In genomic region chr2:236535024-236535423, GRCh38 we compare ENCODE assay signal across 19 cellular contexts. TPM values are rescaled to one million over a fixed set of nuclear protein-coding genes. Genes with fewer than 3 reads are reported as not detected.
DNase-seq lines count a peak whose midpoint lies in the region; ATAC-seq and TF ChIP-seq lines count a peak whose summit lies in the region.
"Had no signal": no experiment of that assay in that cellular context is flagged by ENCODE, and none has a peak within 500 bp of the region (broad histone marks: within the 10 kb centered on the region; RNA-seq: fewer than 3 reads in every experiment).

No MANE protein-coding gene starts in this region.

- BruUV-seq in MCF 10A (replicated peaks; lab: Mats Ljungman, UMichigan) (no TSS peak), mammary epithelial cell (replicated peaks; lab: Mats Ljungman, UMichigan) (no TSS peak)

- no peaks in the 10 kb centered on the region for H3K9me3 Mint-ChIP-seq in MCF 10A (ENCODE audit: unreplicated experiment)

- dilution Hi-C loops in mammary epithelial cell (cut with HindIII; ENCODE audit: low sequenced_read_pairs): no loop called here

- H3K9me3 ChIP-seq in breast epithelium (no peaks in the 10 kb centered on the region), mammary epithelial cell (replicated peaks; ENCODE audit: insufficient read depth, low read length) (no peaks in the 10 kb centered on the region), SK-N-SH (no peaks in the 10 kb centered on the region)
- H3K9me3 ChIP-seq: A549, Caco-2 had no signal

- H3K36me3 Mint-ChIP-seq in MCF 10A (ENCODE audit: insufficient read depth, unreplicated experiment): no peaks in the 10 kb centered on the region

- H2AFZ ChIP-seq in mammary epithelial cell (ENCODE audit: low read depth, low read length): no peak overlapping the region
- H2AFZ ChIP-seq in SK-N-SH (ENCODE audit: low read depth): no peak overlapping the region

- no peak for TF ChIP-seq EP300 in SK-N-SH (IDR thresholded peaks at IDR 0.05; ENCODE audit: borderline replicate concordance in 1 of 2, low read depth in 1 of 2, low read length in 1 of 2)

- H3K27me3 Mint-ChIP-seq in MCF 10A (ENCODE audit: insufficient read depth, unreplicated experiment): no peaks in the 10 kb centered on the region

- no peak overlapping the region for H3K27ac Mint-ChIP-seq in MCF 10A (ENCODE audit: low read depth, unreplicated experiment)
- H3K27ac Mint-ChIP-seq: activated naive CD4-positive, alpha-beta T cell treated with anti-CD3 and anti-CD28 coated beads, Interleukin-2, amount 50 U/mL, for 72 hours had no signal

- in situ Hi-C loops in mammary epithelial cell (cut with MboI; ENCODE audit: low sequenced_read_pairs in 2 of 2): no loop called here

- WGBS in mammary epithelial cell (ENCODE audit: low coverage, missing lambda C conversion rate): 48% methylated on average over 5 of the region's 5 CpGs
- 38% methylated on average over 5 of the region's 5 CpGs for WGBS in SK-N-SH (ENCODE audit: low lambda C conversion rate)

- H3K36me3 ChIP-seq in breast epithelium (no peaks in the 10 kb centered on the region), mammary epithelial cell (ENCODE audit: insufficient read depth, low read length) (no peaks in the 10 kb centered on the region), kidney epithelial cell (ENCODE audit: control insufficient read depth, insufficient read depth, low read length) (no peaks in the 10 kb centered on the region), SK-N-SH (replicated peaks in 1 of 2; ENCODE audit: control insufficient read depth in 1 of 2, insufficient read depth in 2 of 2, low read length in 1 of 2) (no peaks in the 10 kb centered on the region)

- CTCF ChIA-PET in MCF 10A (lab: Yijun Ruan, JAX) (no interaction called here), mammary epithelial cell (lab: Charles Lee; ENCODE audit: low non-redundant PET) (interaction anchor here (0.6 kb wide), 1 partner anchor 337 kb away, joined by 4 read pairs; no protein-coding TSS in a partner anchor), SK-N-SH (lab: Yijun Ruan, JAX) (interaction anchor here (1.1 kb wide), 1 partner anchor 359 kb away, joined by 3 read pairs; no protein-coding TSS in a partner anchor)

- DNase-seq in MCF 10A (ENCODE audit: unreplicated experiment) (peak; percentile 54), breast epithelium (ENCODE audit: low spot score in 2 of 2) (no peak), mammary epithelial cell (peak; percentile 59), kidney epithelial cell (ENCODE audit: low read depth) (peak; percentile 12), ecto neural progenitor cell (ENCODE audit: low spot score) (no peak), SK-N-SH (no peak)
- DNase-seq: Caco-2; head of caudate nucleus; NCI-H1694; NCI-H82; occipital lobe; SIG-M5; stimulated activated CD8-positive, alpha-beta memory T cell treated with anti-CD3 and anti-CD28 coated beads, Interleukin-4, amount 100 ng/mL, for 48 hours; trophoblast cell had no signal

- no peaks in the 10 kb centered on the region for H4K20me1 ChIP-seq in mammary epithelial cell (ENCODE audit: insufficient read depth, low read length)
- no peaks in the 10 kb centered on the region for H4K20me1 ChIP-seq in SK-N-SH (ENCODE audit: insufficient read depth)

- no peaks in the 10 kb centered on the region for H3F3A ChIP-seq in SK-N-SH (replicated peaks; ENCODE audit: insufficient read depth)

- TF ChIP-seq POLR2A in breast epithelium (IDR thresholded peaks at IDR 0.05): no peak

- no peak for TF ChIP-seq RAD21 in SK-N-SH (IDR thresholded peaks at IDR 0.05; ENCODE audit: low read length)

- ATAC-seq in HG02588 (IDR thresholded peaks at IDR 0.05; ENCODE audit: unreplicated experiment) (no peak), GM21360 (IDR thresholded peaks at IDR 0.05; ENCODE audit: unreplicated experiment) (no peak)
- ATAC-seq: A549; activated naive CD4-positive, alpha-beta T cell treated with anti-CD3 and anti-CD28 coated beads, Interleukin-2, amount 50 U/mL, for 72 hours; K562 had no signal

- no peak overlapping the region for H3K4me3 Mint-ChIP-seq in MCF 10A (ENCODE audit: unreplicated experiment)

- no peak overlapping the region for H3K9ac ChIP-seq in mammary epithelial cell (ENCODE audit: insufficient read depth, low read length)
- no peak overlapping the region for H3K9ac ChIP-seq in SK-N-SH

- H3K27me3 ChIP-seq in breast epithelium (no peaks in the 10 kb centered on the region), mammary epithelial cell (ENCODE audit: insufficient read depth, low read length) (no peaks in the 10 kb centered on the region), kidney epithelial cell (ENCODE audit: control insufficient read depth, insufficient read depth, low read length) (no peaks in the 10 kb centered on the region), SK-N-SH (ENCODE audit: insufficient read depth) (no peaks in the 10 kb centered on the region)

- TF ChIP-seq CTCF in MCF 10A (IDR thresholded peaks at IDR 0.05; ENCODE audit: unreplicated experiment): no peak
- TF ChIP-seq CTCF in breast epithelium (IDR thresholded peaks at IDR 0.05): no peak
- TF ChIP-seq CTCF in mammary epithelial cell (conservative IDR thresholded peaks at IDR 0.05 in 1 of 2, IDR thresholded peaks at IDR 0.05 in 1 of 2; ENCODE audit: extremely low read depth in 1 of 2, insufficient read depth in 1 of 2, low read depth in 1 of 2, low read length in 2 of 2): no peak
- TF ChIP-seq CTCF in kidney epithelial cell (IDR thresholded peaks at IDR 0.05; ENCODE audit: insufficient read depth, low read length, poor library complexity, severe bottlenecking): no peak
- TF ChIP-seq CTCF in SK-N-SH (IDR thresholded peaks at IDR 0.05): no peak

- intact Hi-C loops in MCF 10A (cut with micrococcal nuclease): no loop called here
- intact Hi-C loops in breast epithelium (cut with DNase I; ENCODE audit: low total_unique reads): no loop called here
- intact Hi-C loops in mammary epithelial cell (cut with micrococcal nuclease): no loop called here

- H3K4me3 ChIP-seq in breast epithelium (no peak overlapping the region), mammary epithelial cell (replicated peaks in 1 of 3; ENCODE audit: insufficient read depth in 1 of 3, low read depth in 2 of 3, low read length in 3 of 3) (no peak overlapping the region), kidney epithelial cell (ENCODE audit: low read depth, low read length) (no peak overlapping the region), SK-N-SH (ENCODE audit: low read depth in 2 of 2, low read length in 1 of 2) (no peak overlapping the region)
- H3K4me3 ChIP-seq: A549, K562 had no signal

- POLR2A ChIA-PET in MCF 10A (lab: Yijun Ruan, JAX) (interaction anchor here (0.5 to 0.7 kb wide), 2 partner anchors 8 to 1271 kb away, joined by 3 read pairs; no protein-coding TSS in a partner anchor), SK-N-SH (lab: Yijun Ruan, JAX) (no interaction called here)

- no peaks in the 10 kb centered on the region for H3K79me2 ChIP-seq in mammary epithelial cell (ENCODE audit: insufficient read depth, low read length)
- no peaks in the 10 kb centered on the region for H3K79me2 ChIP-seq in SK-N-SH (ENCODE audit: insufficient read depth)

- H3K9me2 ChIP-seq in SK-N-SH: no peaks in the 10 kb centered on the region

- H3K4me1 ChIP-seq in breast epithelium (no peaks in the 10 kb centered on the region), mammary epithelial cell (ENCODE audit: insufficient read depth, low read length) (peaks cover 14% of the 10 kb centered on the region), SK-N-SH (ENCODE audit: control insufficient read depth in 1 of 2, insufficient read depth in 2 of 2, low read depth in 1 of 2, low read length in 1 of 2) (no peaks in the 10 kb centered on the region)
- H3K4me1 ChIP-seq: A549, Caco-2 had no signal

- no peak overlapping the region for H3K4me2 ChIP-seq in mammary epithelial cell (ENCODE audit: insufficient read depth, low read depth, low read length)
- no peak overlapping the region for H3K4me2 ChIP-seq in SK-N-SH
- H3K4me2 ChIP-seq: A549 had no signal

- no peak overlapping the region for H3K27ac ChIP-seq in breast epithelium
- H3K27ac ChIP-seq in mammary epithelial cell (ENCODE audit: insufficient read depth, low read depth, low read length): no peak overlapping the region
- H3K27ac ChIP-seq in SK-N-SH (ENCODE audit: low read depth in 2 of 2, low read length in 1 of 2): no peak overlapping the region
- H3K27ac ChIP-seq: A549 had no signal

- H3K4me1 Mint-ChIP-seq in MCF 10A (ENCODE audit: insufficient read depth, unreplicated experiment): peaks cover 9% of the 10 kb centered on the region

TF ChIP-seq in SK-N-SH, 30 proteins besides CTCF, POLR2A, EP300 and RAD21 (continues in another document):
- TF ChIP-seq ELF1 (IDR thresholded peaks at IDR 0.05): no peak
- TF ChIP-seq TEAD4 (IDR thresholded peaks at IDR 0.05; ENCODE audit: borderline replicate concordance, insufficient read depth): no peak
- no peak for TF ChIP-seq PBX3 (IDR thresholded peaks at IDR 0.05)
- TF ChIP-seq JUND (IDR thresholded peaks at IDR 0.05): no peak
- TF ChIP-seq USF1 (IDR thresholded peaks at IDR 0.05; ENCODE audit: borderline replicate concordance, low read depth): no peak
- no peak for TF ChIP-seq SMC3 (IDR thresholded peaks at IDR 0.05; ENCODE audit: low read depth, low read length)
- no peak for TF ChIP-seq FOSL2 (IDR thresholded peaks at IDR 0.05; ENCODE audit: borderline replicate concordance, low read depth)
- no peak for TF ChIP-seq FOXJ3 (CRISPR knock-in tag; IDR thresholded peaks at IDR 0.05)
- no peak for TF ChIP-seq MXI1 (IDR thresholded peaks at IDR 0.05; ENCODE audit: low read depth, low read length)

RNA-seq across cellular contexts. Expression of gene ACKR3, which starts 34.6 kb away (rescaled TPM):
- total RNA-seq in MCF 10A (2022) (0.29 and 0.61 TPM in 2 replicates), breast epithelium (10 to 100 TPM; 15.1 to 39.4 (median 23.6) TPM), mammary epithelial cell (10 to 100 TPM in 1 of 2 donors, 1 to 10 TPM in 1; 1.8 to 79.0 TPM), kidney epithelial cell (0.89 and 1.2 TPM in 2 replicates)
- polyA plus RNA-seq in mammary epithelial cell (15.3 TPM), SK-N-SH (2012; rRNA removed) (not detected in 2 replicates)
- not detected for polyA minus RNA-seq in mammary epithelial cell
- 0.05 and 0.08 TPM in 2 replicates for polyA plus RNA-seq in SK-N-SH (2012; cell fraction: cytosol; rRNA removed)
- 0.08 and 0.23 TPM in 2 replicates for polyA plus RNA-seq in SK-N-SH (2012; cell fraction: nucleus; rRNA removed)
- polyA plus RNA-seq: K562 had no signal

Comparison
In these comparisons a context has a peak if more than half of its experiments do, and no peak if none do; other contexts are left out.
1. DNase-seq: peak in MCF 10A (single experiment), mammary epithelial cell (single experiment) and kidney epithelial cell (single experiment); none in breast epithelium (0 of 2), ecto neural progenitor cell (single experiment) and SK-N-SH (single experiment).